ENCODE assay signal across 15 cellular contexts in the genomic region with DNA sequence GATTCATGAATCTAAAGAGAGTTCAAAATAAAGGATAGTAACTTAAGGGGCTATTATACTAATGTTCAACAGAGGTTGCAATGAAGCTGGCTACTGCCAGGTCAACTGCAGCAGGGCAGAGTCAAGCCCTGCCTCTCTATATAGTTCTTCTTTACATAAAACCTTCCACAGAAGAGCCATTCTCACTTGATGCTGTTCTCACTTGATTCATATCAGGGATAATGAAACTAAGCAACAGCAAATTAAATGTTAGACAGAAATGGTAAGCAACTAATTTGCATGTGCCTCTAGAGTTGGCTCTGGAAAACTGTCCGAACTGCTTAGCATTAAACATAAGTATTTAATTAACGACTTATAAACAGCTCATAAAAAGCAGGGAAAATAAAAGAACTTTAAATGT. TPM values are rescaled to one million over a fixed set of nuclear protein-coding genes. Genes with fewer than 3 reads are reported as not detected.
A peak's percentile ranks its signal among the peaks of the same experiment; 100 is the strongest.
DNase-seq lines count a peak whose midpoint lies in the region; ATAC-seq, FAIRE-seq and TF ChIP-seq lines count a peak whose summit lies in the region.
"Had no signal": no experiment of that assay in that cellular context is flagged by ENCODE, and none has a peak within 500 bp of the region (broad histone marks: within the 10 kb centered on the region; RNA-seq: fewer than 3 reads in every experiment).

No MANE protein-coding gene starts in this region.

- peak overlapping the region; percentile 67 for H3K4me3 ChIP-seq in CD4-positive, CD25-positive, alpha-beta regulatory T cell (ENCODE audit: low read depth, low read length)
- H3K4me3 ChIP-seq: tibial artery had no signal

- H3K4me3 Mint-ChIP-seq in CD4-positive, CD25-positive, alpha-beta regulatory T cell = peak overlapping the region in 3 of 4 donors; percentile 60 to 81 (median 71)
- H3K4me3 Mint-ChIP-seq in HFFc6 = peak overlapping the region; percentile 20
- no peak overlapping the region for H3K4me3 Mint-ChIP-seq in activated naive CD8-positive, alpha-beta T cell treated with anti-CD3 and anti-CD28 coated beads, Interleukin-2, amount 50 U/mL, for 24 hours
- H3K4me3 Mint-ChIP-seq in naive thymus-derived CD8-positive, alpha-beta T cell = peak overlapping the region in 4 of 10 donors; percentile 0 to 73 (median 56)

- peak overlapping the region; percentile 87 to 99 (median 98) for H3K27ac Mint-ChIP-seq in CD4-positive, CD25-positive, alpha-beta regulatory T cell
- H3K27ac Mint-ChIP-seq in HFFc6 = peak overlapping the region; percentile 22; the same call in 1 of the 2 replicates
- H3K27ac Mint-ChIP-seq in activated naive CD8-positive, alpha-beta T cell treated with anti-CD3 and anti-CD28 coated beads, Interleukin-2, amount 50 U/mL, for 24 hours = peak overlapping the region; percentile 47
- peak overlapping the region in 9 of 10 donors; percentile 15 to 96 (median 76) for H3K27ac Mint-ChIP-seq in naive thymus-derived CD8-positive, alpha-beta T cell

- no peak for FAIRE-seq in D721Med (lab: Jason Lieb, UNC)

- H3K27ac ChIP-seq in CD4-positive, CD25-positive, alpha-beta regulatory T cell (ENCODE audit: insufficient read depth, low read length, poor library complexity, severe bottlenecking) = peak overlapping the region; percentile 58
- H3K27ac ChIP-seq: tibial artery had no signal

- H3K4me1 ChIP-seq in CD4-positive, CD25-positive, alpha-beta regulatory T cell (ENCODE audit: control insufficient read depth, insufficient read depth, low read length, poor library complexity, severe bottlenecking) = peaks cover 17% of the 10 kb centered on the region
- H3K4me1 ChIP-seq: tibial artery had no signal

- no peak for ATAC-seq in CD4-positive, CD25-positive, alpha-beta regulatory T cell (ENCODE audit: low read depth in 2 of 2)
- no peak for ATAC-seq in activated naive CD8-positive, alpha-beta T cell treated with anti-CD3 and anti-CD28 coated beads, Interleukin-2, amount 50 U/mL, for 24 hours
- no peak for ATAC-seq in naive thymus-derived CD8-positive, alpha-beta T cell
- ATAC-seq: left lobe of liver had no signal

- H3K4me1 Mint-ChIP-seq in CD4-positive, CD25-positive, alpha-beta regulatory T cell = peaks cover 12 to 42% (median 13%) of the 10 kb centered on the region in 4 donors
- H3K4me1 Mint-ChIP-seq in HFFc6 (ENCODE audit: low read depth) = peaks cover 35% of the 10 kb centered on the region
- peaks cover 45% of the 10 kb centered on the region for H3K4me1 Mint-ChIP-seq in activated naive CD8-positive, alpha-beta T cell treated with anti-CD3 and anti-CD28 coated beads, Interleukin-2, amount 50 U/mL, for 24 hours
- peaks cover 5 to 39% (median 17%) of the 10 kb centered on the region in 4 donors for H3K4me1 Mint-ChIP-seq in naive thymus-derived CD8-positive, alpha-beta T cell

- no peaks in the 10 kb centered on the region for H3K27me3 ChIP-seq in CD4-positive, CD25-positive, alpha-beta regulatory T cell (ENCODE audit: control insufficient read depth, insufficient read depth, low read length)
- H3K27me3 ChIP-seq: tibial artery had no signal

- TF ChIP-seq CTCF in HFFc6 (IDR thresholded peaks at IDR 0.05) (no peak), D721Med (IDR thresholded peaks at IDR 0.05; ENCODE audit: insufficient read depth, missing control alignments) (no peak)

- intact Hi-C loops in posterior vena cava (cut with DNase I) = no loop called here

- peaks cover 0 to 1% (median 0%) of the 10 kb centered on the region in 7 donors for H3K9me3 Mint-ChIP-seq in CD4-positive, CD25-positive, alpha-beta regulatory T cell
- H3K9me3 Mint-ChIP-seq in HFFc6 = no peaks in the 10 kb centered on the region
- no peaks in the 10 kb centered on the region for H3K9me3 Mint-ChIP-seq in activated naive CD8-positive, alpha-beta T cell treated with anti-CD3 and anti-CD28 coated beads, Interleukin-2, amount 50 U/mL, for 24 hours
- no peaks in the 10 kb centered on the region for H3K9me3 Mint-ChIP-seq in naive thymus-derived CD8-positive, alpha-beta T cell

- no peaks in the 10 kb centered on the region for H3K9me3 ChIP-seq in CD4-positive, CD25-positive, alpha-beta regulatory T cell (ENCODE audit: control insufficient read depth in 2 of 2, low read length in 2 of 2)
- H3K9me3 ChIP-seq: tibial artery had no signal

- H3K27me3 Mint-ChIP-seq in CD4-positive, CD25-positive, alpha-beta regulatory T cell = no peaks in the 10 kb centered on the region
- H3K27me3 Mint-ChIP-seq in HFFc6 (ENCODE audit: insufficient read depth) = no peaks in the 10 kb centered on the region; the same call in 1 of the 2 replicates
- no peaks in the 10 kb centered on the region for H3K27me3 Mint-ChIP-seq in activated naive CD8-positive, alpha-beta T cell treated with anti-CD3 and anti-CD28 coated beads, Interleukin-2, amount 50 U/mL, for 24 hours
- no peaks in the 10 kb centered on the region for H3K27me3 Mint-ChIP-seq in naive thymus-derived CD8-positive, alpha-beta T cell

- H3K36me3 ChIP-seq in CD4-positive, CD25-positive, alpha-beta regulatory T cell (ENCODE audit: control insufficient read depth, insufficient read depth, low read length) = peaks cover 21% of the 10 kb centered on the region

- POLR2A ChIA-PET in naive thymus-derived CD8-positive, alpha-beta T cell (lab: Charles Lee) = interaction anchor here (1.4 kb wide), 1 partner anchor 18 kb away, joined by 3 read pairs; a partner anchor contains a TSS

- H3K36me3 Mint-ChIP-seq in CD4-positive, CD25-positive, alpha-beta regulatory T cell = peaks cover 36% of the 10 kb centered on the region
- H3K36me3 Mint-ChIP-seq in HFFc6 (ENCODE audit: low read depth) = peaks cover 26% of the 10 kb centered on the region
- H3K36me3 Mint-ChIP-seq in activated naive CD8-positive, alpha-beta T cell treated with anti-CD3 and anti-CD28 coated beads, Interleukin-2, amount 50 U/mL, for 24 hours (ENCODE audit: low read depth) = peaks cover 31% of the 10 kb centered on the region
- H3K36me3 Mint-ChIP-seq in naive thymus-derived CD8-positive, alpha-beta T cell = peaks cover 0 to 51% (median 8%) of the 10 kb centered on the region in 3 donors

- DNase-seq in CD4-positive, CD25-positive, alpha-beta regulatory T cell = no peak
- no peak for DNase-seq in HFFc6
- DNase-seq in activated naive CD8-positive, alpha-beta T cell treated with anti-CD3 and anti-CD28 coated beads, Interleukin-2, amount 50 U/mL, for 24 hours = no peak
- DNase-seq in naive thymus-derived CD8-positive, alpha-beta T cell = no peak
- DNase-seq in DMS79 treated with DMSO at 0.1 percent for 48 hours (lab: John Stamatoyannopoulos, UW) = no peak
- DNase-seq in posterior vena cava (ENCODE audit: low spot score) = no peak
- no peak for DNase-seq in D721Med (ENCODE audit: insufficient read length, low spot score)
- DNase-seq: activated CD4-positive, alpha-beta T cell treated with anti-CD3 and anti-CD28 coated beads, Interleukin-2, amount 50 U/mL, for 48 hours; hippocampal formation; NCI-H2029 treated with DMSO at 0.1 percent for 48 hours; NK-92 treated with Interleukin-12 subunit alpha and Interleukin-12 subunit beta, amount 100 ng/mL, for 24 hours; Right ventricle myocardium superior; T1000; tibial artery had no signal

RNA-seq across cellular contexts. Expression of a gene that starts 17.4 kb away (rescaled TPM):
- 8.9 TPM for total RNA-seq in CD4-positive, CD25-positive, alpha-beta regulatory T cell
- 1 to 10 TPM; 1.5 to 3.3 (median 2.3) TPM for polyA plus RNA-seq in CD4-positive, CD25-positive, alpha-beta regulatory T cell
- total RNA-seq in HFFc6 (2021; fragmentation: NEBNext Ultra II Directional; extraction: Animal tissue kit (Norgen Biotek cat#: 25700)) = 1 to 10 TPM; 4.6 to 6.4 (median 5.7) TPM
- 1 to 10 TPM; 8.0 to 9.2 TPM for total RNA-seq in naive thymus-derived CD8-positive, alpha-beta T cell
- polyA plus RNA-seq in naive thymus-derived CD8-positive, alpha-beta T cell = 1 to 10 TPM; 1.2 to 1.5 (median 1.3) TPM
- 1 to 10 TPM; 4.7 to 5.0 TPM for total RNA-seq in posterior vena cava

RNA-seq across cellular contexts. Expression of a gene that starts 54.5 kb away (rescaled TPM):
- 33.4 TPM for total RNA-seq in CD4-positive, CD25-positive, alpha-beta regulatory T cell
- polyA plus RNA-seq in CD4-positive, CD25-positive, alpha-beta regulatory T cell = 10 to 100 TPM; 23.2 to 27.1 (median 24.3) TPM
- 10 to 100 TPM; 34.7 to 64.2 (median 41.3) TPM for total RNA-seq in HFFc6 (2021; fragmentation: NEBNext Ultra II Directional; extraction: Animal tissue kit (Norgen Biotek cat#: 25700))
- 10 to 100 TPM; 47.2 to 50.4 TPM for total RNA-seq in naive thymus-derived CD8-positive, alpha-beta T cell
- polyA plus RNA-seq in naive thymus-derived CD8-positive, alpha-beta T cell = 10 to 100 TPM; 16.8 to 22.4 (median 18.3) TPM
- total RNA-seq in posterior vena cava = 10 to 100 TPM; 56.2 to 58.9 TPM

Comparison
In these comparisons a context has a peak if more than half of its experiments do, and no peak if none do; other contexts are left out.
1. H3K27ac Mint-ChIP-seq: peak in every context shown above with its lines; median percentile 98 in CD4-positive, CD25-positive, alpha-beta regulatory T cell; 76 in naive thymus-derived CD8-positive, alpha-beta T cell; 47 in activated naive CD8-positive, alpha-beta T cell treated with anti-CD3 and anti-CD28 coated beads, Interleukin-2, amount 50 U/mL, for 24 hours; 22 in HFFc6.